25 cellular contexts compared by ENCODE assay signal in the genomic region with DNA sequence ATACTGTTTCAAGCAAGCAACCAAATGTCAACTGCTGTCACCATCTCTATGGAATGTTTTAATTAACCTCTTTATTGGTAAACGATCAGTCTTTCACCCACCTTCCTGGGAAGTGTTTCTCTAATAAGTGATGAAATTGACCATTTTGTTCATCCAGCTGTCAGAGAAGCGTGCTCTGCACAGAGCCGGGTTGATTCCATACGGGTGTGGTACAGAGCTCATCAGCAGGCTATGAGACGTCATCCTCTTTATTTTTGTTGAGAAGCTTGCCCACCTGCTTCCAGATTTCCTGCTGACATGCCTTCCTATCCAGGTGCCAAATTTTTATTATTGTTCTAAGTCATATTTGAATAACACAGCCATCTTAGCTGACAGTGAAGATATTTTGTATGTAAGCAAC.
"Had no signal": no experiment of that assay in that cellular context is flagged by ENCODE, and none has a peak within 500 bp of the region (broad histone marks: within the 10 kb centered on the region; RNA-seq: fewer than 3 reads in every experiment).

No MANE protein-coding gene starts in this region.

- ATAC-seq: psoas muscle; right cardiac atrium; right lobe of liver; stimulated activated effector memory CD8-positive, alpha-beta T cell treated with anti-CD3 and anti-CD28 coated beads, Interleukin-12 subunit alpha, Interleukin-12 subunit beta, amount 100 ng/mL, for 72 hours; stimulated activated naive B cell treated with anti-CD40 and anti-IgM and Interleukin-4, amounts not matched to agents 10 μg/mL and 1 μg/mL and 100 μg/mL, for 72 hours had no signal

- H3K9me3 ChIP-seq: ovary, psoas muscle, right lobe of liver, sigmoid colon, stomach, thoracic aorta, thyroid gland, tibial nerve, upper lobe of left lung, vagina had no signal

- H3K4me3 ChIP-seq: neural progenitor cell, ovary, psoas muscle, right lobe of liver, sigmoid colon, stomach, thoracic aorta, thyroid gland, tibial nerve, vagina had no signal

- H3K36me3 ChIP-seq: neural progenitor cell, ovary, right lobe of liver, sigmoid colon, stomach, thoracic aorta, thyroid gland, tibial nerve, upper lobe of left lung, vagina had no signal

- H3K27me3 ChIP-seq: neural progenitor cell, ovary, right lobe of liver, sigmoid colon, stomach, thyroid gland, tibial nerve, upper lobe of left lung, vagina had no signal

- H3K4me1 ChIP-seq: neural progenitor cell, parathyroid adenoma, psoas muscle, right lobe of liver, sigmoid colon, stomach, thyroid gland, tibial nerve, upper lobe of left lung, vagina had no signal

- H3K4me2 ChIP-seq: neural progenitor cell had no signal

- FAIRE-seq: small intestine, urothelium cell line had no signal

- H3K79me2 ChIP-seq: parathyroid adenoma had no signal

- H3K9ac ChIP-seq: neural progenitor cell, parathyroid adenoma had no signal

- DNase-seq: occipital lobe; ovary; posterior cingulate gyrus; psoas muscle; right cardiac atrium; right lobe of liver; sigmoid colon; small intestine; stimulated activated CD4-positive, alpha-beta T cell treated with anti-CD3 and anti-CD28 coated beads, Interleukin-15, amount 100 ng/mL, for 24 hours; stimulated activated CD4-positive, alpha-beta T cell treated with anti-CD3 and anti-CD28 coated beads, Interleukin-2, amount 100 ng/mL, for 24 hours; stimulated activated CD4-positive, alpha-beta T cell treated with anti-CD3 and anti-CD28 coated beads, Interleukin-2, amount 100 ng/mL, for 48 hours; stimulated activated CD4-positive, alpha-beta T cell treated with anti-CD3 and anti-CD28 coated beads, Interleukin-4, amount 100 ng/mL, for 24 hours; stimulated activated naive B cell treated with anti-CD40 and anti-IgM and Interleukin-4, amounts not matched to agents 10 μg/mL and 1 μg/mL and 100 μg/mL, for 72 hours; stimulated activated naive CD4-positive, alpha-beta T cell treated with Interleukin-2 at 50 U/mL for 16 hours; stomach; thyroid gland; trophoblast cell; upper lobe of left lung had no signal

- H3K27ac ChIP-seq: neural progenitor cell, ovary, parathyroid adenoma, psoas muscle, right lobe of liver, sigmoid colon, stomach, thoracic aorta, thyroid gland, tibial nerve, upper lobe of left lung, vagina had no signal

- H2AFZ ChIP-seq: neural progenitor cell, parathyroid adenoma had no signal
